ENCODE assay signal across 8 cellular contexts in the genomic region with DNA sequence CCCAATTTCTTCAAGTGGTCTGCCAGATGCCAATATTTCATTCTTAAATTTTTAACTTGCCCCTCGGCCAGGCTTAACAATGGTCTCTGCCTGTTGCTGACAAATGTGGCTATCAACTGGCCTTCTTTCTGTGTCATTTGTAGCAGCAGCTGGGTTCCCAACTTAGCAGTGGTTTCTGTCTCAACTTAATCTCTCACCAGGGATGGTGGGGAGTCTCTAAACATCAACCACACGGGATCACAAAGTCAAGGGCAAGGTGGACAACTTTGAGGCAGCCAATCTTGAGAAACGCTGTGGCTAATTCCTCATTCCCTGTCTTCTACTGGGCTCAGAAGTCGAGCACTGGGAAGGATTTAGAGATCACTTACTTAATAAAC.
DNase-seq lines count a peak whose midpoint lies in the region; ATAC-seq and TF ChIP-seq lines count a peak whose summit lies in the region.

No MANE protein-coding gene starts in this region.

- H3K27ac ChIP-seq in VCaP (0 out of 2 replicates have a peak overlapping the region, but pooled peaks have one; percentile 28), subcutaneous abdominal adipose tissue (ENCODE audit: low read depth, low read length) (peak overlapping the region; percentile 47)

- no peaks in the 10 kb centered on the region for H3K36me3 ChIP-seq in subcutaneous abdominal adipose tissue (ENCODE audit: control insufficient read depth in 5 of 5, insufficient read depth in 5 of 5, low read length in 5 of 5)

- ATAC-seq in activated T-cell treated with anti-CD3 and anti-CD28 coated beads, Interleukin-2, amount 50 U/mL, for 4 hours, result no peak
- no peak for ATAC-seq in HG03196 (IDR thresholded peaks at IDR 0.05; ENCODE audit: unreplicated experiment)

- H3K4me1 ChIP-seq in subcutaneous abdominal adipose tissue (ENCODE audit: control insufficient read depth in 5 of 5, insufficient read depth in 5 of 5, low read length in 5 of 5), result peaks cover 11 to 49% (median 45%) of the 10 kb centered on the region in 5 donors

- peaks cover 83% of the 10 kb centered on the region for H3K4me1 Mint-ChIP-seq in activated T-cell treated with anti-CD3 and anti-CD28 coated beads, Interleukin-2, amount 50 U/mL, for 4 hours (ENCODE audit: low read depth)
- H3K4me1 Mint-ChIP-seq in immature natural killer cell, result peaks cover 83 to 92% of the 10 kb centered on the region in 2 donors

- no peak overlapping the region for H3K9ac ChIP-seq in subcutaneous abdominal adipose tissue (ENCODE audit: low read length in 5 of 5)

- no peaks in the 10 kb centered on the region for H3K9me3 ChIP-seq in subcutaneous abdominal adipose tissue (ENCODE audit: control insufficient read depth in 5 of 5, low read length in 5 of 5)

- no peaks in the 10 kb centered on the region for H3K27me3 ChIP-seq in subcutaneous abdominal adipose tissue (ENCODE audit: control insufficient read depth in 5 of 5, insufficient read depth in 4 of 5, low read length in 5 of 5)

- peak overlapping the region; percentile 37 to 93 (median 56) for H3K27ac Mint-ChIP-seq in immature natural killer cell

- H3K9me3 Mint-ChIP-seq in activated T-cell treated with anti-CD3 and anti-CD28 coated beads, Interleukin-2, amount 50 U/mL, for 4 hours, result no peaks in the 10 kb centered on the region
- no peaks in the 10 kb centered on the region for H3K9me3 Mint-ChIP-seq in immature natural killer cell

- no peak for TF ChIP-seq CTCF in VCaP (conservative IDR thresholded peaks at IDR 0.05)

- H3K4me3 Mint-ChIP-seq in activated T-cell treated with anti-CD3 and anti-CD28 coated beads, Interleukin-2, amount 50 U/mL, for 4 hours, result peak overlapping the region; percentile 77
- peak overlapping the region in 1 of 5 donors; percentile 63 for H3K4me3 Mint-ChIP-seq in immature natural killer cell

- no peak overlapping the region for H3K4me3 ChIP-seq in subcutaneous abdominal adipose tissue (ENCODE audit: low read depth in 1 of 5, low read length in 5 of 5)

- DNase-seq in activated T-cell treated with anti-CD3 and anti-CD28 coated beads, Interleukin-2, amount 50 U/mL, for 4 hours, result no peak
- DNase-seq in activated T-cell treated with anti-CD3 and anti-CD28 coated beads for 4 hours (no peak), immature natural killer cell (no peak), AML-193 (lab: John Stamatoyannopoulos, UW) (no peak)
- DNase-seq in stimulated activated CD4-positive, alpha-beta T cell treated with anti-CD3 and anti-CD28 coated beads, Interleukin-2, amount 100 ng/mL, for 48 hours, result no peak

- no peaks in the 10 kb centered on the region for H3K27me3 Mint-ChIP-seq in activated T-cell treated with anti-CD3 and anti-CD28 coated beads, Interleukin-2, amount 50 U/mL, for 4 hours (ENCODE audit: low read depth)
- peaks cover 0 to 10% (median 0%) of the 10 kb centered on the region in 3 donors for H3K27me3 Mint-ChIP-seq in immature natural killer cell (ENCODE audit: low read depth in 3 of 3)

- peaks cover 13% of the 10 kb centered on the region for H3K36me3 Mint-ChIP-seq in activated T-cell treated with anti-CD3 and anti-CD28 coated beads, Interleukin-2, amount 50 U/mL, for 4 hours (ENCODE audit: insufficient read depth)
- no peaks in the 10 kb centered on the region for H3K36me3 Mint-ChIP-seq in immature natural killer cell
